29 cellular contexts compared by ENCODE assay signal in the genomic region with DNA sequence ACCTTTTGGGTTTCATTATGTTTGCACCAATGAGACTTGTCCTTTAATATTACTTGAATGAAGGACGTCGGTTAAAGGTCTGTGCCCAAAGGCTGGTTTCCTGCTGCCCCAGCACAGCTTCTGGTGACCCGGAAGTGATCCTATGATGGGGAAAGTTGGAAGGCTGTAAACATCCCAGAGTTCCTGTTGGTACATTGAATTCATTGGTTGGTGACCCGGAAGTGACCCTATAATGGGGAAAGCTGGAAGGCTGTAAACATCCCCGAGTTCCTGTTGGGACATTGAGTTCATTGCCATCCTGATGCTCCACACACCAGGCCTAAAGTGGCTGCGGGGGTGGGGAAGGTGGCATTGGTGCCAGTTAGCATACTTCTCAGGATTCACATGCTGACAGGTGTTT.
"Had no signal": no experiment of that assay in that cellular context is flagged by ENCODE, and none has a peak within 500 bp of the region (broad histone marks: within the 10 kb centered on the region; RNA-seq: fewer than 3 reads in every experiment).

No MANE protein-coding gene starts in this region.

- H3K4me3 ChIP-seq: adrenal gland, body of pancreas, colonic mucosa, dorsolateral prefrontal cortex had no signal

- ATAC-seq: activated CD4-positive, alpha-beta T cell treated with anti-CD3 and anti-CD28 coated beads for 36 hours; activated CD8-positive, alpha-beta memory T cell treated with anti-CD3 and anti-CD28 coated beads, Interleukin-2, amount 10 ng/mL, durations not matched to agents 7 days and 5 days; activated CD8-positive, alpha-beta T cell treated with anti-CD3 and anti-CD28 coated beads, Interleukin-2, amount 10 ng/mL, durations not matched to agents 7 days and 5 days; activated naive CD8-positive, alpha-beta T cell treated with anti-CD3 and anti-CD28 coated beads, Interleukin-2, amount 50 U/mL, for 24 hours; body of pancreas; esophagus mucosa had no signal

- H3K36me3 ChIP-seq: adrenal gland, colonic mucosa had no signal

- FAIRE-seq: frontal cortex had no signal

- H3K9me3 ChIP-seq: adrenal gland, body of pancreas, colonic mucosa had no signal

- DNase-seq: activated CD4-positive, alpha-beta memory T cell treated with anti-CD3 and anti-CD28 coated beads for 36 hours; activated CD4-positive, alpha-beta T cell treated with anti-CD3 and anti-CD28 coated beads for 36 hours; activated CD4-positive, alpha-beta T cell treated with anti-CD3 and anti-CD28 coated beads, Interleukin-2, amount 10 ng/mL, durations not matched to agents 24 days and 14 days; activated CD4-positive, CD25-positive, alpha-beta regulatory T cell; activated CD4-positive, CD25-positive, alpha-beta regulatory T cell treated with anti-CD3 and anti-CD28 coated beads, Interleukin-2, amount 50 U/mL, for 72 hours; activated CD8-positive, alpha-beta memory T cell treated with anti-CD3 and anti-CD28 coated beads, Interleukin-2, amount 10 ng/mL, durations not matched to agents 7 days and 5 days; activated CD8-positive, alpha-beta memory T cell treated with anti-CD3 and anti-CD28 coated beads, Interleukin-2, amount 50 U/mL, for 4 hours; activated CD8-positive, alpha-beta T cell treated with anti-CD3 and anti-CD28 coated beads, Interleukin-2, amount 10 ng/mL, durations not matched to agents 7 days and 5 days; activated effector memory CD4-positive, alpha-beta T cell treated with anti-CD3 and anti-CD28 coated beads, Interleukin-2, amount 50 U/mL, for 16 hours; activated naive CD4-positive, alpha-beta T cell treated with anti-CD3 and anti-CD28 coated beads for 36 hours; activated naive CD8-positive, alpha-beta T cell treated with anti-CD3 and anti-CD28 coated beads for 36 hours; activated naive CD8-positive, alpha-beta T cell treated with anti-CD3 and anti-CD28 coated beads, Interleukin-2, amount 50 U/mL, for 24 hours; activated T-cell treated with anti-CD3 and anti-CD28 coated beads, Interleukin-2, amount 50 U/mL, for 1 hour; activated T-cell treated with anti-CD3 and anti-CD28 coated beads, Interleukin-2, amount 50 U/mL, for 48 hours; adrenal gland; amygdala; aorta; body of pancreas; central memory CD4-positive, alpha-beta T cell; cerebellar nuclear complex; colonic mucosa; dorsolateral prefrontal cortex; effector memory CD4-positive, alpha-beta T cell; endodermal cell; foreskin fibroblast; head of caudate nucleus; T-helper 2 cell had no signal

- H3K27ac ChIP-seq: adrenal gland, body of pancreas, colonic mucosa, dorsolateral prefrontal cortex had no signal

- H3K27me3 ChIP-seq: adrenal gland, body of pancreas, colonic mucosa, dorsolateral prefrontal cortex had no signal

- H3K4me1 ChIP-seq: adrenal gland, body of pancreas, colonic mucosa had no signal
